1 cellular context compared by ENCODE assay signal in the genomic region with DNA sequence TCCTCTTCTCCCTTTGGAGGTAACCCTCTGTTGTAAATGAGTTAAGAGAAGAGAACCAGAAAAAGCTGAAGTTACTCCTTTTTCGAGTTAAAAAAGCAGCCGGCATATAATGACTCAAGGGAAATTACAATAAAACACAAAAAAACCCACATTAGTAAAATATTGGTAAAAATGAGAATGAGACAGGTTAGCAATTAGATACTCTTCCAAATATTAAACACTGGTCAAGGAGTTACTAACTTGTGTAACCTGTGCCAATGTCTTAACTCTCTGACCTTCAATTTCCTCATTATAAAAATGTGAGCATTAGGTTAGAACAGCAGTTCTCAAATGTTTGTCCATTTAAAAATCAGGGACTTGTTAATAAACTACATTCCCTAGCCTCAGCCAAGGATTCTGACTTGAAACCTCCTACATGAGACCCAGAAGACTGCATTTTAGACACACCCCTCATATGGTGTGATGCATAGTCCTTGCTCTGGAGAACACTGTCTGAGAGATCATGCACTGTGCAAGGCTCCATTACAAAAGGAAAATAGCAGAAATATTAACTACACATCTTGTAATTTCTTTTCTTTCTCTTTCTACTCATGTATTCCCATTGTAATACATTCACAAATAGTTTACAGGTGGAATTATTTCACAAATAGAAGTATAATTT.
TF ChIP-seq lines count a peak whose summit lies in the region.

No MANE protein-coding gene starts in this region.

TF ChIP-seq in GM12878, 131 proteins besides CTCF, POLR2A, EP300 and RAD21:
- TF ChIP-seq GABPA (IDR thresholded peaks at IDR 0.05; ENCODE audit: low read depth) (no peak), SRF (IDR thresholded peaks at IDR 0.05; ENCODE audit: low read depth in 2 of 2, low read length in 2 of 2) (no peak), SMAD1 (IDR thresholded peaks at IDR 0.05; ENCODE audit: low read depth, partially characterized antibody) (no peak), NR2F1 (conservative IDR thresholded peaks at IDR 0.05) (no peak), KAT2A (conservative IDR thresholded peaks at IDR 0.05; ENCODE audit: control insufficient read depth, low read depth, low read length) (no peak), JUNB (IDR thresholded peaks at IDR 0.05) (no peak), SMARCA5 (IDR thresholded peaks at IDR 0.05) (no peak), RUNX3 (IDR thresholded peaks at IDR 0.05; ENCODE audit: low read length) (no peak), SREBF2 (IDR thresholded peaks at IDR 0.05; ENCODE audit: low read length) (no peak), FOXK2 (IDR thresholded peaks at IDR 0.05) (no peak), MXI1 (IDR thresholded peaks at IDR 0.05; ENCODE audit: low read depth, low read length) (no peak)
- TF ChIP-seq, protein P1, sequence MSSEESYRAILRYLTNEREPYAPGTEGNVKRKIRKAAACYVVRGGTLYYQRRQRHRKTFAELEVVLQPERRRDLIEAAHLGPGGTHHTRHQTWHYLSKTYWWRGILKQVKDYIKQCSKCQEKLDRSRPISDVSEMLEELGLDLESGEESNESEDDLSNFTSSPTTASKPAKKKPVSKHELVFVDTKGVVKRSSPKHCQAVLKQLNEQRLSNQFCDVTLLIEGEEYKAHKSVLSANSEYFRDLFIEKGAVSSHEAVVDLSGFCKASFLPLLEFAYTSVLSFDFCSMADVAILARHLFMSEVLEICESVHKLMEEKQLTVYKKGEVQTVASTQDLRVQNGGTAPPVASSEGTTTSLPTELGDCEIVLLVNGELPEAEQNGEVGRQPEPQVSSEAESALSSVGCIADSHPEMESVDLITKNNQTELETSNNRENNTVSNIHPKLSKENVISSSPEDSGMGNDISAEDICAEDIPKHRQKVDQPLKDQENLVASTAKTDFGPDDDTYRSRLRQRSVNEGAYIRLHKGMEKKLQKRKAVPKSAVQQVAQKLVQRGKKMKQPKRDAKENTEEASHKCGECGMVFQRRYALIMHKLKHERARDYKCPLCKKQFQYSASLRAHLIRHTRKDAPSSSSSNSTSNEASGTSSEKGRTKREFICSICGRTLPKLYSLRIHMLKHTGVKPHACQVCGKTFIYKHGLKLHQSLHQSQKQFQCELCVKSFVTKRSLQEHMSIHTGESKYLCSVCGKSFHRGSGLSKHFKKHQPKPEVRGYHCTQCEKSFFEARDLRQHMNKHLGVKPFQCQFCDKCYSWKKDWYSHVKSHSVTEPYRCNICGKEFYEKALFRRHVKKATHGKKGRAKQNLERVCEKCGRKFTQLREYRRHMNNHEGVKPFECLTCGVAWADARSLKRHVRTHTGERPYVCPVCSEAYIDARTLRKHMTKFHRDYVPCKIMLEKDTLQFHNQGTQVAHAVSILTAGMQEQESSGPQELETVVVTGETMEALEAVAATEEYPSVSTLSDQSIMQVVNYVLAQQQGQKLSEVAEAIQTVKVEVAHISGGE (CRISPR knock-in tag; IDR thresholded peaks at IDR 0.05): no peak
- TF ChIP-seq, protein P2, sequence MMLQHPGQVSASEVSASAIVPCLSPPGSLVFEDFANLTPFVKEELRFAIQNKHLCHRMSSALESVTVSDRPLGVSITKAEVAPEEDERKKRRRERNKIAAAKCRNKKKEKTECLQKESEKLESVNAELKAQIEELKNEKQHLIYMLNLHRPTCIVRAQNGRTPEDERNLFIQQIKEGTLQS (IDR thresholded peaks at IDR 0.05; ENCODE audit: borderline replicate concordance, extremely low read depth, low read depth, low read length): no peak
- TF ChIP-seq, protein P3, sequence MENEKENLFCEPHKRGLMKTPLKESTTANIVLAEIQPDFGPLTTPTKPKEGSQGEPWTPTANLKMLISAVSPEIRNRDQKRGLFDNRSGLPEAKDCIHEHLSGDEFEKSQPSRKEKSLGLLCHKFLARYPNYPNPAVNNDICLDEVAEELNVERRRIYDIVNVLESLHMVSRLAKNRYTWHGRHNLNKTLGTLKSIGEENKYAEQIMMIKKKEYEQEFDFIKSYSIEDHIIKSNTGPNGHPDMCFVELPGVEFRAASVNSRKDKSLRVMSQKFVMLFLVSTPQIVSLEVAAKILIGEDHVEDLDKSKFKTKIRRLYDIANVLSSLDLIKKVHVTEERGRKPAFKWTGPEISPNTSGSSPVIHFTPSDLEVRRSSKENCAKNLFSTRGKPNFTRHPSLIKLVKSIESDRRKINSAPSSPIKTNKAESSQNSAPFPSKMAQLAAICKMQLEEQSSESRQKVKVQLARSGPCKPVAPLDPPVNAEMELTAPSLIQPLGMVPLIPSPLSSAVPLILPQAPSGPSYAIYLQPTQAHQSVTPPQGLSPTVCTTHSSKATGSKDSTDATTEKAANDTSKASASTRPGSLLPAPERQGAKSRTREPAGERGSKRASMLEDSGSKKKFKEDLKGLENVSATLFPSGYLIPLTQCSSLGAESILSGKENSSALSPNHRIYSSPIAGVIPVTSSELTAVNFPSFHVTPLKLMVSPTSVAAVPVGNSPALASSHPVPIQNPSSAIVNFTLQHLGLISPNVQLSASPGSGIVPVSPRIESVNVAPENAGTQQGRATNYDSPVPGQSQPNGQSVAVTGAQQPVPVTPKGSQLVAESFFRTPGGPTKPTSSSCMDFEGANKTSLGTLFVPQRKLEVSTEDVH (IDR thresholded peaks at IDR 0.05; ENCODE audit: low read depth, partially characterized antibody): no peak
